In the genomic region with DNA sequence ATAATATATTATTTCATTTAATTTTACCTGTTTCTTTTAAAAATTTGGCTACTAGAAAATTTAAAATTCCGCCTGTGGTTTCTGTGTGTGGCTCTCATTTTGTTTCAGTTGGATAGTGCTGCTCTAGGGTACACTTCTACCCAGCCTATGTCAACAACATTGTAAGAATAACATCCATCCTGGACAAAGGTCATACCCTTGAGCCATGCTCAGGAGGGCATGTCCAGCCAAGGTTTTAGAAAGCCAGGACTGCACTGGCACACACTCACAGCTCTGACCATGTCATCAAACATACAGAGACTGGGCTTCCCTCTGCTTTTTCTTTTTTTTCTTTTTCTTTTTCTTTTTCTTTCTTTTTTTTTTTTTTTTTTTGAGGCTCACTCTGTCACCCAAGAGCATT, we compare ENCODE assay signal across 22 cellular contexts.
"Had no signal": no experiment of that assay in that cellular context is flagged by ENCODE, and none has a peak within 500 bp of the region (broad histone marks: within the 10 kb centered on the region; RNA-seq: fewer than 3 reads in every experiment).

No MANE protein-coding gene starts in this region.

- DNase-seq: dermis blood vessel endothelial cell; effector memory CD4-positive, alpha-beta T cell; esophagus squamous epithelium; foreskin melanocyte; left lung; natural killer cell; occipital lobe; ovary; psoas muscle; stimulated activated CD4-positive, alpha-beta T cell treated with anti-CD3 and anti-CD28 coated beads, Interleukin-12 subunit alpha, Interleukin-12 subunit beta, amount 100 ng/mL, for 4 hours; stimulated activated CD4-positive, alpha-beta T cell treated with anti-CD3 and anti-CD28 coated beads, Interleukin-1b, Interleukin-23, amount 100 ng/mL, for 48 hours; stimulated activated CD4-positive, alpha-beta T cell treated with anti-CD3 and anti-CD28 coated beads, Interleukin-4, amount 100 ng/mL, for 1 hour; stimulated activated CD8-positive, alpha-beta memory T cell treated with anti-CD3 and anti-CD28 coated beads, Interleukin-4, amount 100 ng/mL, for 48 hours; stimulated activated naive CD4-positive, alpha-beta T cell; stimulated activated naive CD8-positive, alpha-beta T cell treated with anti-CD3 and anti-CD28 coated beads, Interleukin-15, amount 100 ng/mL, for 72 hours; trophoblast cell had no signal

- ATAC-seq: left lung; natural killer cell; sciatic nerve; stimulated activated naive CD8-positive, alpha-beta T cell treated with anti-CD3 and anti-CD28 coated beads, Interleukin-15, amount 100 ng/mL, for 72 hours had no signal

- H3K27ac ChIP-seq: coronary artery, esophagus squamous epithelium, left lung, ovary, psoas muscle, suprapubic skin, vagina had no signal

- H3K9me3 ChIP-seq: esophagus squamous epithelium, left lung, ovary, psoas muscle, suprapubic skin, vagina had no signal

- H3K36me3 ChIP-seq: ovary, vagina had no signal

- H3K4me1 ChIP-seq: left lung, suprapubic skin, vagina had no signal

- H3K27me3 ChIP-seq: esophagus squamous epithelium, left lung, ovary, suprapubic skin, vagina had no signal

- H3K4me3 ChIP-seq: coronary artery, esophagus squamous epithelium, left lung, lung, ovary, psoas muscle, smooth muscle cell, suprapubic skin, vagina had no signal

- H3K4me2 ChIP-seq: smooth muscle cell had no signal
